1 cellular context compared by ENCODE assay signal in genomic region chr5:103499236-103499635, GRCh38.
TF ChIP-seq lines count a peak whose summit lies in the region.

No MANE protein-coding gene starts in this region.

TF ChIP-seq in H1, 55 proteins besides CTCF, POLR2A, EP300 and RAD21:
- TF ChIP-seq CBX5 (IDR thresholded peaks at IDR 0.05; ENCODE audit: low read depth, low read length), result no peak
- no peak for TF ChIP-seq ASH2L (IDR thresholded peaks at IDR 0.05; ENCODE audit: low read length)
- TF ChIP-seq TAF1 (IDR thresholded peaks at IDR 0.05; ENCODE audit: low read depth, low read length), result 0 out of 2 replicates have a peak, but pooled peaks have one; percentile 26
- TF ChIP-seq EGR1 (IDR thresholded peaks at IDR 0.05; ENCODE audit: borderline replicate concordance, low read depth, low read length), result no peak
